14 cellular contexts compared by ENCODE assay signal in the genomic region with DNA sequence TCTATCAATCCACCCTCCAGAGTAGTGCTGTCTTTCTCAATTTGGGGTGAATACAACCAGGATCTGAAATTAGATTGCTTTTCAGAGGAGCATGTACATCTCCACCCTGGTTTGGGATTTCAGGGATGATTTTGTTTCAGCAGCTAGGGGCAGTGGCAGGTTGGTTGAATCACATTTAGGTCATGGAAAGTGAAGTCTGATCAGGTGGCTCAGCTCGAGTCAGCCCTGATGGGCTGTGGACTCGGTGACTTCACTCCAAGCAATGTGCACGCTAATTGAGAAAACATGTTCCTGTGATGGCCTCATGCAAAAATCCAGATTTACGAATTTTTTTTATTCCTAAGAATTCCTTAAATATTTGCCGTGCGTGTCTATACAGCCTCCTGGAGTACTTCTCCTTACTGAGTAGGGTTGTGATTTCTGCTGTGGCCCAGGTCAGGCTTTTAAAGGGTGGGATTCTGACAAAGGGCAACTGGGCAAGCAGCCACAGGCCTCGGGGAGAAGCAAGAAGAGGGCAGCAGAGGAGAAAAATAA. TPM values are rescaled to one million over a fixed set of nuclear protein-coding genes. Genes with fewer than 3 reads are reported as not detected.
DNase-seq lines count a peak whose midpoint lies in the region; ATAC-seq and TF ChIP-seq lines count a peak whose summit lies in the region.
"Had no signal": no experiment of that assay in that cellular context is flagged by ENCODE, and none has a peak within 500 bp of the region (broad histone marks: within the 10 kb centered on the region; RNA-seq: fewer than 3 reads in every experiment).

No MANE protein-coding gene starts in this region.

- H4K20me1 ChIP-seq in hepatocyte (ENCODE audit: insufficient read depth, poor library complexity, severe bottlenecking): no peaks in the 10 kb centered on the region

- H3K4me1 ChIP-seq in hepatocyte (ENCODE audit: insufficient read depth): peaks cover 6% of the 10 kb centered on the region
- H3K4me1 ChIP-seq in tibial nerve: peaks cover 0 to 77% (median 19%) of the 10 kb centered on the region in 4 donors

- H3K9me2 ChIP-seq in hepatocyte (replicated peaks; ENCODE audit: insufficient read depth): no peaks in the 10 kb centered on the region

- TF ChIP-seq EP300 in tibial nerve (IDR thresholded peaks at IDR 0.05): peak in 1 of 2 donors; percentile 61

- no peak overlapping the region for H2AFZ ChIP-seq in hepatocyte

- H3K36me3 Mint-ChIP-seq in MCF 10A (ENCODE audit: insufficient read depth, unreplicated experiment) (no peaks in the 10 kb centered on the region), CD14-positive monocyte (no peaks in the 10 kb centered on the region)

- H3K79me2 ChIP-seq in hepatocyte: no peaks in the 10 kb centered on the region

- H3K4me3 Mint-ChIP-seq in MCF 10A (ENCODE audit: unreplicated experiment): no peak overlapping the region
- no peak overlapping the region for H3K4me3 Mint-ChIP-seq in CD14-positive monocyte
- H3K4me3 Mint-ChIP-seq: activated naive CD8-positive, alpha-beta T cell treated with anti-CD3 and anti-CD28 coated beads, Interleukin-2, amount 50 U/mL, for 24 hours had no signal

- no peak overlapping the region for H3K4me2 ChIP-seq in hepatocyte

- CTCF ChIA-PET in MCF 10A (lab: Yijun Ruan, JAX): interaction anchor here (0.6 to 1.9 kb wide), 2 partner anchors 9 to 191 kb away, joined by 4 to 6 read pairs; no protein-coding TSS in a partner anchor

- no peaks in the 10 kb centered on the region for H3K27me3 Mint-ChIP-seq in MCF 10A (ENCODE audit: insufficient read depth, unreplicated experiment)
- H3K27me3 Mint-ChIP-seq in CD14-positive monocyte (ENCODE audit: low read depth in 3 of 3): peaks cover 0 to 2% (median 2%) of the 10 kb centered on the region in 3 donors

- no peaks in the 10 kb centered on the region for H3K36me3 ChIP-seq in hepatocyte (replicated peaks; ENCODE audit: insufficient read depth, low read depth)
- no peaks in the 10 kb centered on the region for H3K36me3 ChIP-seq in tibial nerve
- H3K36me3 ChIP-seq: gastrocnemius medialis had no signal

- H3K4me3 ChIP-seq in hepatocyte (no peak overlapping the region), tibial nerve (no peak overlapping the region)
- H3K4me3 ChIP-seq: gastrocnemius medialis, K562 had no signal

- H3K9me3 Mint-ChIP-seq in MCF 10A (ENCODE audit: unreplicated experiment) (no peaks in the 10 kb centered on the region), CD14-positive monocyte (peaks cover 0 to 3% (median 0%) of the 10 kb centered on the region in 7 donors)
- H3K9me3 Mint-ChIP-seq: activated naive CD8-positive, alpha-beta T cell treated with anti-CD3 and anti-CD28 coated beads, Interleukin-2, amount 50 U/mL, for 24 hours had no signal

- DNase-seq in HT1080 (ENCODE audit: low read depth) (peak; percentile 69), MCF 10A (ENCODE audit: unreplicated experiment) (peak; percentile 7), hepatocyte (ENCODE audit: low spot score) (peak; percentile 22), tibial nerve (ENCODE audit: low spot score in 2 of 2) (peak in 1 of 2 donors; percentile 51), CD14-positive monocyte (ENCODE audit: low spot score) (no peak)
- DNase-seq: activated CD8-positive, alpha-beta memory T cell treated with anti-CD3 and anti-CD28 coated beads for 24 hours; activated naive CD8-positive, alpha-beta T cell treated with anti-CD3 and anti-CD28 coated beads, Interleukin-2, amount 50 U/mL, for 24 hours; DMS79 treated with DMSO at 0.1 percent for 48 hours; gastrocnemius medialis; midbrain; NCI-H510A had no signal

- TF ChIP-seq POLR2A in tibial nerve (IDR thresholded peaks at IDR 0.05): peak in 1 of 2 donors; percentile 23

- WGBS in hepatocyte (ENCODE audit: low lambda C conversion rate, missing lambda C conversion rate): 69% methylated on average over 7 of the region's 7 CpGs
- WGBS in tibial nerve, 2 donors: 37 to 45% methylated on average over 7 of the region's 7 CpGs

- H3K4me1 Mint-ChIP-seq in MCF 10A (ENCODE audit: insufficient read depth, unreplicated experiment) (peaks cover 23% of the 10 kb centered on the region), CD14-positive monocyte (peaks cover 37% of the 10 kb centered on the region)
- H3K4me1 Mint-ChIP-seq: activated naive CD8-positive, alpha-beta T cell treated with anti-CD3 and anti-CD28 coated beads, Interleukin-2, amount 50 U/mL, for 24 hours had no signal

- BruUV-seq in MCF 10A (replicated peaks; lab: Mats Ljungman, UMichigan): no TSS peak

- H3K27me3 ChIP-seq in hepatocyte (no peaks in the 10 kb centered on the region), tibial nerve (no peaks in the 10 kb centered on the region)
- H3K27me3 ChIP-seq: gastrocnemius medialis had no signal

- POLR2A ChIA-PET in MCF 10A (lab: Yijun Ruan, JAX): no interaction called here

- no peaks in the 10 kb centered on the region for H3K9me3 ChIP-seq in hepatocyte (ENCODE audit: low read depth)
- H3K9me3 ChIP-seq in tibial nerve: no peaks in the 10 kb centered on the region
- H3K9me3 ChIP-seq: gastrocnemius medialis had no signal

- no peak for TF ChIP-seq CTCF in MCF 10A (IDR thresholded peaks at IDR 0.05; ENCODE audit: unreplicated experiment)
- no peak for TF ChIP-seq CTCF in hepatocyte (IDR thresholded peaks at IDR 0.05; ENCODE audit: poor library complexity)
- peak in 3 of 5 experiments; percentile 17 to 49 (median 24) for TF ChIP-seq CTCF in tibial nerve (IDR thresholded peaks at IDR 0.05)
- TF ChIP-seq CTCF in CD14-positive monocyte (IDR thresholded peaks at IDR 0.05): no peak

- intact Hi-C loops in MCF 10A (cut with micrococcal nuclease): loop anchor here (1.0 kb wide), 1 partner anchor 191 kb away; no protein-coding TSS in a partner anchor
- intact Hi-C loops in CD14-positive monocyte (cut with micrococcal nuclease): no loop called here

- no peak overlapping the region for H3K27ac ChIP-seq in hepatocyte
- H3K27ac ChIP-seq in tibial nerve: peak overlapping the region in 3 of 4 donors; percentile 28 to 93 (median 90)

- ATAC-seq in HG03135 (IDR thresholded peaks at IDR 0.05; ENCODE audit: unreplicated experiment): no peak
- no peak for ATAC-seq in GM19351 (IDR thresholded peaks at IDR 0.05; ENCODE audit: unreplicated experiment)
- ATAC-seq: activated naive CD8-positive, alpha-beta T cell treated with anti-CD3 and anti-CD28 coated beads, Interleukin-2, amount 50 U/mL, for 24 hours; gastrocnemius medialis; K562 had no signal

- H3K27ac Mint-ChIP-seq in MCF 10A (ENCODE audit: low read depth, unreplicated experiment) (no peak overlapping the region), CD14-positive monocyte (no peak overlapping the region)
- H3K27ac Mint-ChIP-seq: activated naive CD8-positive, alpha-beta T cell treated with anti-CD3 and anti-CD28 coated beads, Interleukin-2, amount 50 U/mL, for 24 hours had no signal

RNA-seq across cellular contexts. Expression of gene NGF, which starts 7.5 kb away (rescaled TPM):
- 0.84 and 0.88 TPM in 2 replicates for total RNA-seq in HT1080 (2014; rRNA removed; shearing (Covaris generic))
- polyA plus RNA-seq in HT1080 (2015; cell fraction: cytosol; rRNA removed): 0.35 TPM in 1 of 2 replicates, not detected in the other
- polyA plus RNA-seq in HT1080 (2015; cell fraction: nucleus; rRNA removed): 0.22 and 0.26 TPM in 2 replicates
- 1.1 and 3.2 TPM in 2 replicates for total RNA-seq in MCF 10A (2022)
- 0.37 and 0.64 TPM in 2 replicates for total RNA-seq in hepatocyte
- polyA plus RNA-seq in hepatocyte: 0.60 and 2.6 TPM in 2 replicates
- 10 to 100 TPM in 2 of 4 donors, 1 to 10 TPM in 2; 3.6 to 20.4 (median 7.4) TPM for total RNA-seq in tibial nerve
- polyA plus RNA-seq in CD14-positive monocyte: not detected
- total RNA-seq: K562 had no signal
- polyA plus RNA-seq: K562 had no signal

Comparison
In these comparisons a context has a peak if more than half of its experiments do, and no peak if none do; other contexts are left out.
1. CTCF ChIP-seq: peak in tibial nerve (3 of 5); none in MCF 10A (single experiment), hepatocyte (single experiment) and CD14-positive monocyte (single experiment).